19 cellular contexts compared by ENCODE assay signal in the genomic region with DNA sequence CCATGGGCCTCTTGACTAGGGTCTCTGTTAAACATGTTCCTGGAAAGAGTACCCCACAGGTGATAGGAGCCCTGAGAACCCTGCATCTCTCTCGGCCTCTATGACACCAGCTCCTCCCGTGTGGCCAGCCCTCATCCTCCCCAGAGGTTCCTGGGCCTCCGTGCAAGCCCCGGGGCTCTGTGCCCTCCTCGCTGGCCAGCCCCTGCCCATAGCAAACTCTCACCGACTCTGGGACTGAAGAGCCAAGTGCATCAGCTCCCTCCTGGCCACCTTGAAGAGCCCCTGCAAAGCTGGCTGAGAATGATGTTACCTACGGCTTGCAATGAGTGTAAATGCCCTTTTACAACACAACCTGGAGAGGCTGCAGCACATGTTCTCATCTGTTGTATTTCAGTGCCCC.
"Had no signal": no experiment of that assay in that cellular context is flagged by ENCODE, and none has a peak within 500 bp of the region (broad histone marks: within the 10 kb centered on the region; RNA-seq: fewer than 3 reads in every experiment).

No MANE protein-coding gene starts in this region.

- H3K9me3 ChIP-seq: SK-N-SH had no signal

- H3K27ac ChIP-seq: RWPE1 had no signal

- DNase-seq: KBM-7, MV-4-11, NCI-H1048, NCI-H1105, NCI-H1417 treated with DMSO at 0.1 percent for 48 hours, NCI-H146, NCI-H1694 treated with DMSO at 0.1 percent for 48 hours, NCI-H1930, NCI-H2081, NCI-H2107, NCI-H226, NCI-H446, NCI-H510A, NCI-H524 treated with DMSO at 0.1 percent for 48 hours, NCI-H69, NCI-H774, SHP77, SK-N-SH had no signal
